Comparison of ENCODE assay signal across 8 cellular contexts in genomic region chr18:35042389-35043066, GRCh38. TPM values are rescaled to one million over a fixed set of nuclear protein-coding genes. Genes with fewer than 3 reads are reported as not detected.
DNase-seq lines count a peak whose midpoint lies in the region; ATAC-seq and TF ChIP-seq lines count a peak whose summit lies in the region.

No MANE protein-coding gene starts in this region.

- no peaks in the 10 kb centered on the region for H3K9me3 ChIP-seq in DND-41 (ENCODE audit: insufficient read depth, low read length, severe bottlenecking)
- H3K9me3 ChIP-seq in body of pancreas: no peaks in the 10 kb centered on the region
- no peaks in the 10 kb centered on the region for H3K9me3 ChIP-seq in lower lobe of right lung
- H3K9me3 ChIP-seq in upper lobe of right lung: no peaks in the 10 kb centered on the region

- peak overlapping the region; percentile 81 for H3K9ac ChIP-seq in DND-41 (ENCODE audit: low read depth, low read length)

- intact Hi-C loops in body of pancreas (cut with DNase I) (no loop called here), lower lobe of right lung (cut with DNase I) (no loop called here), upper lobe of right lung (cut with DNase I) (no loop called here)

- H3K4me3 ChIP-seq in DND-41 (ENCODE audit: low read depth in 1 of 2, low read length in 2 of 2): peak overlapping the region; percentile 81 to 94; a peak in 3 of 4 replicates
- H3K4me3 ChIP-seq in body of pancreas: peak overlapping the region; percentile 64 to 65
- peak overlapping the region; percentile 92 for H3K4me3 ChIP-seq in lower lobe of right lung
- H3K4me3 ChIP-seq in upper lobe of right lung: peak overlapping the region; percentile 93

- H4K20me1 ChIP-seq in DND-41 (ENCODE audit: insufficient read depth, low read length): peaks cover 20% of the 10 kb centered on the region; the same call in 1 of the 2 replicates

- 7 to 10% methylated on average over 5 of the region's 5 CpGs for WGBS in body of pancreas, 2 donors

- TF ChIP-seq CTCF in DND-41 (IDR thresholded peaks at IDR 0.05; ENCODE audit: borderline replicate concordance, extremely low read depth, low read length, poor library complexity, severe bottlenecking) (no peak), body of pancreas (IDR thresholded peaks at IDR 0.05) (no peak), lower lobe of right lung (IDR thresholded peaks at IDR 0.05) (no peak), upper lobe of right lung (IDR thresholded peaks at IDR 0.05) (no peak)

- DNase-seq in DND-41 (no peak), HT1080 (ENCODE audit: low read depth) (peak; percentile 26), body of pancreas (no peak), lower lobe of right lung (no peak), upper lobe of right lung (no peak), NCI-H2196 treated with DMSO at 0.1 percent for 48 hours (lab: John Stamatoyannopoulos, UW; ENCODE audit: unreplicated experiment) (no peak)

- no peak for TF ChIP-seq POLR2A in body of pancreas (IDR thresholded peaks at IDR 0.05)

- H3K27me3 ChIP-seq in DND-41 (ENCODE audit: insufficient read depth, low read length, poor library complexity) (no peaks in the 10 kb centered on the region), body of pancreas (no peaks in the 10 kb centered on the region), lower lobe of right lung (ENCODE audit: low read depth) (no peaks in the 10 kb centered on the region), upper lobe of right lung (no peaks in the 10 kb centered on the region)

- H3K4me2 ChIP-seq in DND-41 (ENCODE audit: insufficient read depth, low read length): peak overlapping the region; percentile 91

- ATAC-seq in DND-41 (ENCODE audit: insufficient read depth, low read depth) (no peak), body of pancreas (no peak), lower lobe of right lung (no peak), upper lobe of right lung (no peak), HG03045 (IDR thresholded peaks at IDR 0.05; ENCODE audit: unreplicated experiment) (no peak), HG03097 (IDR thresholded peaks at IDR 0.05; ENCODE audit: low FRiP score, unreplicated experiment) (no peak)

- H3K4me1 ChIP-seq in DND-41 (ENCODE audit: insufficient read depth, low read length) (peaks cover 61% of the 10 kb centered on the region), body of pancreas (peaks cover 25% of the 10 kb centered on the region), lower lobe of right lung (peaks cover 60% of the 10 kb centered on the region), upper lobe of right lung (peaks cover 31% of the 10 kb centered on the region)

- peak overlapping the region; percentile 95; the same call in 1 of the 2 replicates for H2AFZ ChIP-seq in DND-41 (ENCODE audit: low read depth, low read length)

- H3K27ac ChIP-seq in DND-41 (ENCODE audit: low read length) (peak overlapping the region; percentile 96), body of pancreas (peak overlapping the region in 3 of 4 donors; percentile 78 to 90 (median 89)), lower lobe of right lung (peak overlapping the region; percentile 89), upper lobe of right lung (peak overlapping the region; percentile 88)

- H3K79me2 ChIP-seq in DND-41 (ENCODE audit: insufficient read depth, low read length): peaks cover 62% of the 10 kb centered on the region

- H3K36me3 ChIP-seq in DND-41 (ENCODE audit: insufficient read depth, low read length) (no peaks in the 10 kb centered on the region; the same call in 1 of the 2 replicates), body of pancreas (replicated peaks in 1 of 2; ENCODE audit: insufficient read depth in 1 of 2, low read depth in 2 of 2) (no peaks in the 10 kb centered on the region), lower lobe of right lung (no peaks in the 10 kb centered on the region), upper lobe of right lung (no peaks in the 10 kb centered on the region)

RNA-seq across cellular contexts. Expression of gene MAPRE2, which starts 1.3 kb away (rescaled TPM):
- total RNA-seq in HT1080 (2014; rRNA removed; shearing (Covaris generic)): 10.3 and 14.8 TPM in 2 replicates
- 10.7 and 12.6 TPM in 2 replicates for polyA plus RNA-seq in HT1080 (2015; cell fraction: cytosol; rRNA removed)
- 18.4 and 18.7 TPM in 2 replicates for polyA plus RNA-seq in HT1080 (2015; cell fraction: nucleus; rRNA removed)
- total RNA-seq in body of pancreas (10 to 100 TPM; 11.7 to 11.9 TPM), lower lobe of right lung (33.8 TPM), upper lobe of right lung (35.4 TPM)
